19 cellular contexts compared by ENCODE assay signal in the genomic region with DNA sequence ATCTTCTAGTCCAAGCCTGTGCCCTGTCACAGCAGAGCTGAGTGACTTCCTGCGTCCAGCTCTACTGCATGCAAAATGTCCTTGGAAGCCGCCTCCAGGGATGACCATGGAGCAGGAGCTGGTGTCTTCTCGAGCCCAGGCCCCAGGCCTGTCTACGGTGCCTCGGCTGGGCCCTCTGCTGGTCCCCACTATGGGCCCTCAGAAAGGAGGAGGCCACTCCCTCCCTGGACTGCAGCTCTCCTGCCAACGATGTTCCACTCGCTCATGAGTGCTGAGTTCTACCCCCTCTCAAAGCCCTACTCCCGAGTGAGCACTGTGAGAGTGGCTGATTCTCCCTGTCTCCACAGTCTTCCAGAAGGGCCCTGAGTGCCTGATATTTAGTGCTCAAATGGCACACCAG.
"Had no signal": no experiment of that assay in that cellular context is flagged by ENCODE, and none has a peak within 500 bp of the region (broad histone marks: within the 10 kb centered on the region; RNA-seq: fewer than 3 reads in every experiment).

No MANE protein-coding gene starts in this region.

- H3K9ac ChIP-seq: SK-N-SH had no signal

- FAIRE-seq: RCC 7860 had no signal

- H3K4me2 ChIP-seq: SK-N-SH had no signal

- DNase-seq: KBM-7, NCI-H1092, NCI-H1105 treated with DMSO at 0.1 percent for 48 hours, NCI-H1417 treated with DMSO at 0.1 percent for 48 hours, NCI-H146, NCI-H1694 treated with DMSO at 0.1 percent for 48 hours, NCI-H1930, NCI-H2081 treated with DMSO at 0.1 percent for 48 hours, NCI-H2171, NCI-H226, NCI-H446, NCI-H510A, NCI-H524 treated with DMSO at 0.1 percent for 48 hours, NCI-H69, NCI-H774, RPMI8226, SHP77, SK-N-SH had no signal
